ENCODE assay signal across 18 cellular contexts in genomic region chr6:141118991-141119390, GRCh38.
"Had no signal": no experiment of that assay in that cellular context is flagged by ENCODE, and none has a peak within 500 bp of the region (broad histone marks: within the 10 kb centered on the region; RNA-seq: fewer than 3 reads in every experiment).

No MANE protein-coding gene starts in this region.

- DNase-seq: dermis blood vessel endothelial cell; dorsolateral prefrontal cortex; effector CD4-positive, alpha-beta T cell; effector memory CD4-positive, alpha-beta T cell; foreskin keratinocyte; gastrocnemius medialis; glutamatergic neuron; head of caudate nucleus; heart right ventricle; hippocampal formation; left cardiac atrium; left lung; left ventricle myocardium superior; lower lobe of right lung; mesenchymal stem cell; midbrain; mucosa of descending colon; naive B cell had no signal

- H3K9me3 Mint-ChIP-seq: naive B cell had no signal

- H3K4me3 Mint-ChIP-seq: naive B cell had no signal

- H3K36me3 Mint-ChIP-seq: naive B cell had no signal

- H3K27ac Mint-ChIP-seq: naive B cell had no signal

- ATAC-seq: foreskin keratinocyte, gastrocnemius medialis, heart right ventricle, left cardiac atrium, left lung, left ventricle myocardium superior, lower lobe of right lung, mucosa of descending colon had no signal

- H3K27me3 Mint-ChIP-seq: naive B cell had no signal
